ENCODE assay signal across 8 cellular contexts in the genomic region with DNA sequence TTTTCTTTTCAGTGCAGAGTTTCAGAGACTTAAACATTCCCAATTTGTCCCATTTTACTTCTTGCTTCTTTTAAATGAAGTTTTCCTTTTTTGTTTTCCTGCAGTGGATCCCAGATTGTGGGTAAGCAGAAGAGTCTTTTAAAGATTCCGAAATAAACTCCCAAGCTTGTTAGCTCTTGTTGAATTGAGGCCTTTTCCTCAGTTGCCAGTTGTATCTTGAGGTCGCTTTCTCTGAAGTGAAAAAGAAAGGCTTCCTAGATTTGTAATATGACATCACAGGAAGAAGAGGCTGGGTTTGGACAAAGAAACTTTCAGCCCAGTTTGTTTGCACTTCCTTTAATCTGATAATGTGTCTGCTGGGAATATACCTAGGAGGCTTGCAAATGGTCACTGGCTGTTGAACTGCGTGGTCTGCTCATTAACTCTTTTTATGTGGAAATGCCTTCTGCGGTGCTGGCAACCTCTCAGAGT. TPM values are rescaled to one million over a fixed set of nuclear protein-coding genes. Genes with fewer than 3 reads are reported as not detected.
DNase-seq lines count a peak whose midpoint lies in the region; ATAC-seq, FAIRE-seq and TF ChIP-seq lines count a peak whose summit lies in the region.

A gene with protein sequence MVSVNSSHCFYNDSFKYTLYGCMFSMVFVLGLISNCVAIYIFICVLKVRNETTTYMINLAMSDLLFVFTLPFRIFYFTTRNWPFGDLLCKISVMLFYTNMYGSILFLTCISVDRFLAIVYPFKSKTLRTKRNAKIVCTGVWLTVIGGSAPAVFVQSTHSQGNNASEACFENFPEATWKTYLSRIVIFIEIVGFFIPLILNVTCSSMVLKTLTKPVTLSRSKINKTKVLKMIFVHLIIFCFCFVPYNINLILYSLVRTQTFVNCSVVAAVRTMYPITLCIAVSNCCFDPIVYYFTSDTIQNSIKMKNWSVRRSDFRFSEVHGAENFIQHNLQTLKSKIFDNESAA (minus strand): TSS at position 233 of the 471 bp plus-strand sequence. CDS start 690 bp downstream, outside the sequence.

- CTCF ChIA-PET in CD8-positive, alpha-beta memory T cell (lab: Charles Lee) = no interaction called here
- CTCF ChIA-PET in HepG2 (lab: Yijun Ruan, JAX; ENCODE audit: low intra/inter-chr PET ratio, low total read pairs) = no interaction called here

- H3K4me1 ChIP-seq in CD8-positive, alpha-beta memory T cell (ENCODE audit: insufficient read depth, low read length) = peaks cover 32% of the 10 kb centered on the region
- peaks cover 23% of the 10 kb centered on the region for H3K4me1 ChIP-seq in HepG2 (ENCODE audit: insufficient read depth, low read length)
- H3K4me1 ChIP-seq in stomach smooth muscle (ENCODE audit: control insufficient read depth, insufficient read depth, low read length) = no peaks in the 10 kb centered on the region

- H3K27ac Mint-ChIP-seq in CD8-positive, alpha-beta memory T cell = peak within 1 kb of the TSS; percentile 85 to 98 (median 95)

- in situ Hi-C loops in HepG2 (cut with HindIII; ENCODE audit: extremely low pct_ligation_motif_present, low pct_unique_long_range_greater_than_20kb) = no loop called here

- WGBS in HepG2 (ENCODE audit: low lambda C conversion rate) = under 1% methylated on average over 4 of the region's 4 CpGs

- peak within 1 kb of the TSS; percentile 78 for H3K4me3 ChIP-seq in CD8-positive, alpha-beta memory T cell (ENCODE audit: low read length)
- H3K4me3 ChIP-seq in coronary artery = peak within 1 kb of the TSS; percentile 74
- H3K4me3 ChIP-seq in HepG2 (replicated peaks in 1 of 3; ENCODE audit: insufficient read depth in 1 of 3, low read depth in 2 of 3, low read length in 3 of 3) = peak within 1 kb of the TSS; percentile 72 to 88 (median 87)
- peak within 1 kb of the TSS; percentile 59 to 81 for H3K4me3 ChIP-seq in stomach smooth muscle (ENCODE audit: low read length in 2 of 2)

- ATAC-seq in HepG2 (peak; percentile 98), GM18909 (IDR thresholded peaks at IDR 0.05; ENCODE audit: poor library complexity, unreplicated experiment) (no peak), HG03565 (IDR thresholded peaks at IDR 0.05; ENCODE audit: unreplicated experiment) (no peak), GM18858 (IDR thresholded peaks at IDR 0.05; ENCODE audit: unreplicated experiment) (no peak)

- peak within 1 kb of the TSS; percentile 88 to 97 (median 96) for H3K4me3 Mint-ChIP-seq in CD8-positive, alpha-beta memory T cell

- peaks cover 51% of the 10 kb centered on the region for H3K79me2 ChIP-seq in HepG2 (ENCODE audit: insufficient read depth, low read length)

- H4K20me1 ChIP-seq in HepG2 (ENCODE audit: insufficient read depth, low read length) = peaks cover 14% of the 10 kb centered on the region

- no peaks in the 10 kb centered on the region for H3K27me3 ChIP-seq in CD8-positive, alpha-beta memory T cell (ENCODE audit: insufficient read depth, low read length, poor library complexity, severe bottlenecking)
- H3K27me3 ChIP-seq in HepG2 (ENCODE audit: control insufficient read depth in 1 of 2, insufficient read depth in 2 of 2, low read length in 2 of 2) (no peaks in the 10 kb centered on the region; a peak in 1 of 5 replicates), stomach smooth muscle (ENCODE audit: control insufficient read depth in 1 of 2, insufficient read depth in 2 of 2, low read length in 2 of 2) (no peaks in the 10 kb centered on the region)

- H3K4me1 Mint-ChIP-seq in CD8-positive, alpha-beta memory T cell = peaks cover 42 to 58% (median 55%) of the 10 kb centered on the region in 3 donors

- TF ChIP-seq CTCF in coronary artery (IDR thresholded peaks at IDR 0.05) (no peak), HepG2 (CRISPR knock-in tag; IDR thresholded peaks at IDR 0.05) (no peak)

- no peak for TF ChIP-seq RAD21 in HepG2 (CRISPR knock-in tag; IDR thresholded peaks at IDR 0.05)

- H3K27me3 Mint-ChIP-seq in CD8-positive, alpha-beta memory T cell = no peaks in the 10 kb centered on the region

- no TSS peak for BruUV-seq in HepG2 (replicated peaks; lab: Mats Ljungman, UMichigan)

- H3K4me2 ChIP-seq in HepG2 (ENCODE audit: low read depth, low read length) = peak within 1 kb of the TSS; percentile 77

- H3K36me3 Mint-ChIP-seq in CD8-positive, alpha-beta memory T cell = peaks cover 0 to 40% (median 4%) of the 10 kb centered on the region in 3 donors

- peak; percentile 86 for FAIRE-seq in HepG2 (lab: Jason Lieb, UNC)

- DNase-seq in CD8-positive, alpha-beta memory T cell = peak in 2 of 5 donors; percentile 21 to 23
- peak; percentile 54 for DNase-seq in NOMO-1 treated with DMSO at 0.1 percent for 48 hours (lab: John Stamatoyannopoulos, UW; ENCODE audit: unreplicated experiment)
- DNase-seq in coronary artery (ENCODE audit: low spot score) = no peak
- peak; percentile 95 for DNase-seq in HepG2 (ENCODE audit: low spot score)

- peaks cover 0 to 2% (median 0%) of the 10 kb centered on the region in 5 donors for H3K9me3 Mint-ChIP-seq in CD8-positive, alpha-beta memory T cell

- H2AFZ ChIP-seq in HepG2 (ENCODE audit: low read length) = no peak within 1 kb of the TSS

- H3K9me3 ChIP-seq in CD8-positive, alpha-beta memory T cell (ENCODE audit: low read length) = no peaks in the 10 kb centered on the region
- no peaks in the 10 kb centered on the region for H3K9me3 ChIP-seq in HepG2 (ENCODE audit: low read length)
- no peaks in the 10 kb centered on the region for H3K9me3 ChIP-seq in stomach smooth muscle (ENCODE audit: control insufficient read depth in 2 of 2, low read length in 2 of 2)

- intact Hi-C loops in HepG2 (cut with micrococcal nuclease; ENCODE audit: unreplicated experiment) = loop anchor here (1.0 to 5.0 kb wide), 3 partner anchors 19 to 119 kb away; a partner anchor contains a TSS

- TF ChIP-seq POLR2A in HepG2 (IDR thresholded peaks at IDR 0.05; ENCODE audit: insufficient read depth in 1 of 2, low read depth in 2 of 2, low read length in 2 of 2) = peak; percentile 61 to 66; a peak in 3 of 4 replicates

- H3K9ac ChIP-seq in HepG2 (ENCODE audit: insufficient read depth, low read depth, low read length) = peak within 1 kb of the TSS; percentile 89
- peak within 1 kb of the TSS; percentile 30 to 43 for H3K9ac ChIP-seq in stomach smooth muscle (ENCODE audit: low read length in 2 of 2)

- TF ChIP-seq EP300 in HepG2 (IDR thresholded peaks at IDR 0.05; ENCODE audit: low read depth in 2 of 2, low read length in 2 of 2) = peak in 1 of 2 experiments; percentile 87; a peak in 2 of 4 replicates
- peak; percentile 71; the same call in 1 of the 2 replicates for TF ChIP-seq EP300 in HepG2 (CRISPR knock-in tag; IDR thresholded peaks at IDR 0.05; ENCODE audit: borderline replicate concordance)

- H3K27ac ChIP-seq in CD8-positive, alpha-beta memory T cell (ENCODE audit: low read depth, low read length) = peak within 1 kb of the TSS; percentile 33
- H3K27ac ChIP-seq in coronary artery (peak within 1 kb of the TSS; percentile 56 to 75), HepG2 (ENCODE audit: extremely low read length, insufficient read depth, low read length) (peak within 1 kb of the TSS; percentile 88), stomach smooth muscle (ENCODE audit: low read length) (no peak within 1 kb of the TSS)

- no peaks in the 10 kb centered on the region for H3K36me3 ChIP-seq in CD8-positive, alpha-beta memory T cell (ENCODE audit: insufficient read depth, low read length)
- H3K36me3 ChIP-seq in HepG2 (replicated peaks in 1 of 2; ENCODE audit: control insufficient read depth in 1 of 2, insufficient read depth in 2 of 2, low read length in 2 of 2) (peaks cover 0 to 4% of the 10 kb centered on the region in 2 experiments; a peak in 1 of 5 replicates), stomach smooth muscle (ENCODE audit: control insufficient read depth in 2 of 2, insufficient read depth in 2 of 2, low read length in 2 of 2) (peaks cover 0 to 5% of the 10 kb centered on the region in 2 donors)

- POLR2A ChIA-PET in CD8-positive, alpha-beta memory T cell (lab: Charles Lee) = interaction anchor here (1.7 to 1.9 kb wide), 2 partner anchors 120 to 149 kb away, joined by 4 to 10 read pairs; a partner anchor contains a TSS
- POLR2A ChIA-PET in HepG2 (lab: Yijun Ruan, JAX) = interaction anchor here (0.9 to 1.2 kb wide), 3 partner anchors 15 to 120 kb away, joined by 4 to 6 read pairs (median 5); a partner anchor contains a TSS

TF ChIP-seq in HepG2, 621 proteins besides CTCF, POLR2A, EP300 and RAD21 (continues in another document):
- no peak for TF ChIP-seq TOPORS (CRISPR knock-in tag; IDR thresholded peaks at IDR 0.05)
- TF ChIP-seq, protein P1, sequence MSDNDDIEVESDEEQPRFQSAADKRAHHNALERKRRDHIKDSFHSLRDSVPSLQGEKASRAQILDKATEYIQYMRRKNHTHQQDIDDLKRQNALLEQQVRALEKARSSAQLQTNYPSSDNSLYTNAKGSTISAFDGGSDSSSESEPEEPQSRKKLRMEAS (IDR thresholded peaks at IDR 0.05) = no peak
- no peak for TF ChIP-seq DNMT1 (CRISPR knock-in tag; IDR thresholded peaks at IDR 0.05)
- TF ChIP-seq FOXP1 (IDR thresholded peaks at IDR 0.05) = no peak
- TF ChIP-seq FOXP1 (CRISPR knock-in tag; IDR thresholded peaks at IDR 0.05) = peak; percentile 50
- TF ChIP-seq ZNF234 (CRISPR knock-in tag; conservative IDR thresholded peaks at IDR 0.05) = no peak

RNA-seq across cellular contexts. Expression of the gene that starts here (rescaled TPM):
- 1 to 10 TPM; 7.9 to 8.8 TPM for total RNA-seq in CD8-positive, alpha-beta memory T cell
- polyA plus RNA-seq in CD8-positive, alpha-beta memory T cell = 34.2 TPM
- 17.9 and 24.4 TPM in 2 replicates for total RNA-seq in HepG2 (2016; rRNA removed; fragmentation: Illumina TruSeq; extraction: Trizol)
- total RNA-seq in HepG2 (2016; cell fraction: cytosol; rRNA removed; fragmentation: Illumina TruSeq; extraction: Trizol; ENCODE audit: low read depth) = 3.0 and 4.7 TPM in 2 replicates
- total RNA-seq in HepG2 (2016; cell fraction: insoluble cytoplasmic fraction; rRNA removed; fragmentation: Illumina TruSeq; extraction: Trizol) = 17.0 and 23.7 TPM in 2 replicates
- total RNA-seq in HepG2 (2016; cell fraction: membrane; rRNA removed; fragmentation: Illumina TruSeq; extraction: Trizol) = 8.8 and 9.4 TPM in 2 replicates
- total RNA-seq in HepG2 (2016; cell fraction: nucleus; rRNA removed; fragmentation: Illumina TruSeq; extraction: Trizol) = 35.4 and 40.8 TPM in 2 replicates
- polyA plus RNA-seq in HepG2 (2011; rRNA removed) = 83.4 and 149 TPM in 2 replicates
- 36.7 and 54.7 TPM in 2 replicates for polyA plus RNA-seq in HepG2 (2011; cell fraction: cytosol; rRNA removed)
- 52.3 and 53.1 TPM in 2 replicates for polyA plus RNA-seq in HepG2 (2011; cell fraction: nucleus; rRNA removed)
- 53.2 and 56.3 TPM in 2 replicates for polyA plus RNA-seq in HepG2 (2012)
- 2.8 and 3.7 TPM in 2 replicates for polyA plus RNA-seq in HepG2 (2016; cell fraction: cytosol; fragmentation: Illumina TruSeq; extraction: Trizol; ENCODE audit: low read depth)
- polyA plus RNA-seq in HepG2 (2016; cell fraction: insoluble cytoplasmic fraction; fragmentation: Illumina TruSeq; extraction: Trizol; ENCODE audit: low read depth) = 12.8 and 14.2 TPM in 2 replicates
- 6.7 and 6.8 TPM in 2 replicates for polyA plus RNA-seq in HepG2 (2016; cell fraction: membrane; fragmentation: Illumina TruSeq; extraction: Trizol; ENCODE audit: low read depth)
- polyA plus RNA-seq in HepG2 (2016; cell fraction: nucleus; fragmentation: Illumina TruSeq; extraction: Trizol; ENCODE audit: insufficient read depth, low read depth) = 48.2 and 55.7 TPM in 2 replicates
- polyA minus RNA-seq in HepG2 (2011; rRNA and poly(A)+ RNA removed; ENCODE audit: low replicate concordance) = 24.2 TPM in 1 of 2 replicates, not detected in the other
- 28.9 and 35.4 TPM in 2 replicates for polyA minus RNA-seq in HepG2 (2011; cell fraction: cytosol; rRNA and poly(A)+ RNA removed)
- 42.9 and 52.5 TPM in 2 replicates for polyA minus RNA-seq in HepG2 (2011; cell fraction: nucleus; rRNA and poly(A)+ RNA removed)
